Comparison of ENCODE assay signal across 8 cellular contexts in the genomic region with DNA sequence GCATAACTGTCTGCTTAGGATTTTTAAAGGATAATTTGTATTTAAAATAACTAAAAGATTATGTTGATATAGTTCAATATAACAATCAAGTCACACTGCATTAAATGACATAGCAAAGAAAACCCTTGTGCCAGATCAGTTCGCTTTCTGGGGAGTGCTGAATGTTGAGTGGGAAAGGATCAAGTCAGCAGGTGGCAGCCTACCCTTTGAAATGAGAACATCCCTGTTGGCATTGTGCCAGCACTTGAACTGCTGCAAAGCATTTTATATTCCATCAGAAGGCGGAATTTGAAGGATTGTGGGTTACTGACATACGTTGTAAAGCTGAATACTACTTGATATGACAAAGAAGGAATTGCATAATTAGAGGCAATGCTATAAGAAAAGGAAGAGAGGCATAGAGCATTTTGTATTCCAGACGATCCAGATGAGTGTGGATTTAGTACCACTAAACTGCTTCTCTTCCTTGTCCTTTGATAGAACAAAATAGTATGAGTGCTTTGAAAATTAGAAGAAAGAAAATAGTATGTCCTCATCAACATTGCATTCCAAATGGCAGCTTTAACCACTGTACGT. TPM values are rescaled to one million over a fixed set of nuclear protein-coding genes. Genes with fewer than 3 reads are reported as not detected.
DNase-seq lines count a peak whose midpoint lies in the region; ATAC-seq and TF ChIP-seq lines count a peak whose summit lies in the region.

No MANE protein-coding gene starts in this region.

- peak; percentile 72 for TF ChIP-seq CTCF in A673 (conservative IDR thresholded peaks at IDR 0.05; ENCODE audit: low read depth, low read length)
- peak; percentile 23; the same call in 1 of the 2 replicates for TF ChIP-seq CTCF in GM12875 (IDR thresholded peaks at IDR 0.05; ENCODE audit: borderline replicate concordance, insufficient read depth, low read depth, low read length)
- peak; percentile 52 for TF ChIP-seq CTCF in cardiac muscle cell (IDR thresholded peaks at IDR 0.05; ENCODE audit: low read depth, low read length)

- H3K27me3 Mint-ChIP-seq in activated T-cell treated with anti-CD3 and anti-CD28 coated beads, Interleukin-2, amount 50 U/mL, for 4 hours (ENCODE audit: low read depth): no peaks in the 10 kb centered on the region

- peaks cover 25% of the 10 kb centered on the region for H3K36me3 Mint-ChIP-seq in activated T-cell treated with anti-CD3 and anti-CD28 coated beads, Interleukin-2, amount 50 U/mL, for 4 hours (ENCODE audit: insufficient read depth)

- no peak for ATAC-seq in activated T-cell treated with anti-CD3 and anti-CD28 coated beads, Interleukin-2, amount 50 U/mL, for 4 hours
- ATAC-seq in GM19463 (IDR thresholded peaks at IDR 0.05; ENCODE audit: unreplicated experiment): no peak

- no peaks in the 10 kb centered on the region for H3K9me3 Mint-ChIP-seq in activated T-cell treated with anti-CD3 and anti-CD28 coated beads, Interleukin-2, amount 50 U/mL, for 4 hours

- no TSS peak for BruUV-seq in A673 (replicated peaks; lab: Mats Ljungman, UMichigan)

- CTCF ChIA-PET in A673 (lab: Charles Lee): no interaction called here

- POLR2A ChIA-PET in A673 (lab: Charles Lee; ENCODE audit: low non-redundant PET): interaction anchor here (0.8 kb wide), 1 partner anchor 1952 kb away, joined by 3 read pairs; no protein-coding TSS in a partner anchor

- H3K27me3 ChIP-seq in A673 (replicated peaks; ENCODE audit: insufficient read depth, low read depth, low read length, poor library complexity): no peaks in the 10 kb centered on the region
- H3K27me3 ChIP-seq in cardiac muscle cell: no peaks in the 10 kb centered on the region

- no peaks in the 10 kb centered on the region for H3K4me1 Mint-ChIP-seq in activated T-cell treated with anti-CD3 and anti-CD28 coated beads, Interleukin-2, amount 50 U/mL, for 4 hours (ENCODE audit: low read depth)

- H3K9me3 ChIP-seq in A673 (ENCODE audit: low read depth, low read length, poor library complexity, severe bottlenecking): no peaks in the 10 kb centered on the region
- no peaks in the 10 kb centered on the region for H3K9me3 ChIP-seq in cardiac muscle cell (ENCODE audit: low read depth)

- H3K4me1 ChIP-seq in A673 (ENCODE audit: insufficient read depth, low read length, poor library complexity, severe bottlenecking): peaks cover 5% of the 10 kb centered on the region
- H3K4me1 ChIP-seq in cardiac muscle cell (ENCODE audit: low read depth): no peaks in the 10 kb centered on the region

- H3K36me3 ChIP-seq in A673 (ENCODE audit: insufficient read depth, low read length, poor library complexity, severe bottlenecking) (no peaks in the 10 kb centered on the region), cardiac muscle cell (no peaks in the 10 kb centered on the region)

- H3K4me3 ChIP-seq in A673 (ENCODE audit: low read depth, low read length, poor library complexity, severe bottlenecking): no peak overlapping the region
- no peak overlapping the region for H3K4me3 ChIP-seq in GM12875 (ENCODE audit: low read depth, low read length)
- no peak overlapping the region for H3K4me3 ChIP-seq in cardiac muscle cell

- intact Hi-C loops in A673 (cut with micrococcal nuclease; ENCODE audit: unreplicated experiment): no loop called here

- H3K27ac ChIP-seq in A673 (ENCODE audit: low read depth, low read length, poor library complexity, severe bottlenecking): no peak overlapping the region
- no peak overlapping the region for H3K27ac ChIP-seq in cardiac muscle cell

- peak; percentile 87 for DNase-seq in A673 (ENCODE audit: low spot score)
- DNase-seq in NCI-H2227 (lab: John Stamatoyannopoulos, UW; ENCODE audit: unreplicated experiment): peak; percentile 85
- peak; percentile 8 for DNase-seq in activated T-cell treated with anti-CD3 and anti-CD28 coated beads, Interleukin-2, amount 50 U/mL, for 4 hours
- DNase-seq in cardiac muscle cell (ENCODE audit: low read depth in 1 of 2, low spot score in 1 of 2): peak; percentile 76 to 84
- peak; percentile 10 for DNase-seq in pulmonary artery endothelial cell (ENCODE audit: low read depth, low spot score)
- no peak for DNase-seq in activated gamma-delta T cell (lab: John Stamatoyannopoulos, UW)

- H3K4me3 Mint-ChIP-seq in activated T-cell treated with anti-CD3 and anti-CD28 coated beads, Interleukin-2, amount 50 U/mL, for 4 hours: no peak overlapping the region

RNA-seq across cellular contexts. Expression of gene BCKDHB, which starts 26.6 kb away (rescaled TPM):
- total RNA-seq in A673 (2021) (20.0 and 23.5 TPM in 2 replicates), cardiac muscle cell (17.6 and 27.8 TPM in 2 replicates), pulmonary artery endothelial cell (10.4 and 10.8 TPM in 2 replicates)
- 1 to 10 TPM; 7.0 to 9.3 (median 8.0) TPM for total RNA-seq in activated T-cell treated with anti-CD3 and anti-CD28 coated beads, Interleukin-2, amount 50 U/mL, for 4 hours
- polyA plus RNA-seq in cardiac muscle cell: 36.1 and 37.4 TPM in 2 replicates
